In genomic region chr19:8376373-8376974, GRCh38 we compare ENCODE assay signal across 1 cellular context. TPM values are rescaled to one million over a fixed set of nuclear protein-coding genes. Genes with fewer than 3 reads are reported as not detected.
"Had no signal": no experiment of that assay in that cellular context is flagged by ENCODE, and none has a peak within 500 bp of the region (broad histone marks: within the 10 kb centered on the region; RNA-seq: fewer than 3 reads in every experiment).

No MANE protein-coding gene starts in this region.

RNA-seq across cellular contexts. Expression of gene ANGPTL4, which starts 12.5 kb away (rescaled TPM):
- polyA plus RNA-seq: IgD-negative memory B cell had no signal

RNA-seq across cellular contexts. Expression of gene KANK3, which starts 33.4 kb away (rescaled TPM):
- polyA plus RNA-seq: IgD-negative memory B cell had no signal
